ENCODE assay signal across 12 cellular contexts in the genomic region with DNA sequence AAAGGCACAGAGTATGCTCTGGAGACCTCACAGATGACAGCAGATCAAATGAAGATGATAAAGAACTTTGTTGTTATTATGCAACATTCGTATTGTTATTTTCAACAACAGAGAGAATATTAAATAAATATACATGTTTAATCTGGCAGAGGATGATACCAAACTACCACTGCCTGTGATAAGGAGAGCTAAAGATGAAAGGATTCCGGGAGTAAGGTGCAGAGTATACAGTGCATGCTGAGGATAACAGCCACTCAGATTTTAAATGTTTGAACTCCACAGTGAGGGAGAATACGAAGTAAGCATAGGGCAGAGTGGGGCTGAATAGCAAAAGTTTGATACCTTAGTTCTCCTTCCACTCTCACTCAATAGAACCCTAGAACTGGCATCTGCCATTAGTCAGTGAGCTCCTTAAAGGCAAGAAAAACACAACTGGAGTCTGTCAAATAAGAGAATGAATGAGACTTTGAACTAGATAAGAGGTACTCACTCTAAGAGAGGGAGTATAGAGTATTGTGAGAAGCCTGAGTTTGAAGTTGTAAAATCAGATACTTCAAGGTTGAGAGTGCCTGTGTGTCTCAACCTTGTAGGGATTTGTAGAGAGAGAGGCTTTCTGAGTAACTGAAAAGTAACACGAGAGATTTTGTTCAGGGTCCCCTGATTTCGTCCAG.
DNase-seq lines count a peak whose midpoint lies in the region; ATAC-seq and TF ChIP-seq lines count a peak whose summit lies in the region.
"Had no signal": no experiment of that assay in that cellular context is flagged by ENCODE, and none has a peak within 500 bp of the region (broad histone marks: within the 10 kb centered on the region; RNA-seq: fewer than 3 reads in every experiment).

No MANE protein-coding gene starts in this region.

- no peaks in the 10 kb centered on the region for H3K27me3 ChIP-seq in RWPE2 (ENCODE audit: insufficient read depth, poor library complexity, severe bottlenecking)
- no peaks in the 10 kb centered on the region for H3K27me3 ChIP-seq in muscle layer of colon (ENCODE audit: control insufficient read depth in 1 of 2, insufficient read depth in 2 of 2, low read length in 2 of 2)
- no peaks in the 10 kb centered on the region for H3K27me3 ChIP-seq in transverse colon
- H3K27me3 ChIP-seq in endodermal cell (ENCODE audit: control insufficient read depth, insufficient read depth, low read length, poor library complexity, severe bottlenecking), result no peaks in the 10 kb centered on the region

- H3K9me3 ChIP-seq in RWPE2 (ENCODE audit: severe bottlenecking) (no peaks in the 10 kb centered on the region), muscle layer of colon (ENCODE audit: low read length) (no peaks in the 10 kb centered on the region), transverse colon (no peaks in the 10 kb centered on the region), endodermal cell (ENCODE audit: control insufficient read depth, low read length) (no peaks in the 10 kb centered on the region)

- H3K27me3 Mint-ChIP-seq in endodermal cell (ENCODE audit: insufficient read depth), result no peaks in the 10 kb centered on the region

- no peak for TF ChIP-seq CTCF in RWPE2 (IDR thresholded peaks at IDR 0.05; ENCODE audit: poor library complexity, severe bottlenecking)
- TF ChIP-seq CTCF in coronary artery (IDR thresholded peaks at IDR 0.05), result no peak
- no peak for TF ChIP-seq CTCF in transverse colon (IDR thresholded peaks at IDR 0.05)
- no peak for TF ChIP-seq CTCF in endodermal cell (conservative IDR thresholded peaks at IDR 0.05)

- TF ChIP-seq EP300 in transverse colon (IDR thresholded peaks at IDR 0.05; ENCODE audit: low read depth), result no peak

- H3K4me1 Mint-ChIP-seq in endodermal cell, result peaks cover 37% of the 10 kb centered on the region

- H3K9ac ChIP-seq in muscle layer of colon (ENCODE audit: low read length) (no peak overlapping the region), endodermal cell (ENCODE audit: extremely low read depth, low read length, poor library complexity, severe bottlenecking) (no peak overlapping the region)

- no peaks in the 10 kb centered on the region for H3K36me3 Mint-ChIP-seq in endodermal cell (ENCODE audit: low read depth)

- in situ Hi-C loops in transverse colon (cut with MboI; ENCODE audit: low pct_ligation_motif_present in 1 of 4, low pct_unique_long_range_greater_than_20kb in 1 of 4, low sequenced_read_pairs in 3 of 4), result loop anchor here in 1 of 4 donors (25.0 kb wide), 1 partner anchor 330 kb away; no protein-coding TSS in a partner anchor

- ATAC-seq in RWPE2 (ENCODE audit: low read depth) (no peak), HG03521 (IDR thresholded peaks at IDR 0.05; ENCODE audit: unreplicated experiment) (no peak)

- H3K4me3 ChIP-seq in RWPE2 (ENCODE audit: severe bottlenecking) (no peak overlapping the region), coronary artery (no peak overlapping the region), muscle layer of colon (ENCODE audit: low read depth in 1 of 2, low read length in 2 of 2) (no peak overlapping the region), transverse colon (no peak overlapping the region), endodermal cell (ENCODE audit: low read length) (no peak overlapping the region)

- TF ChIP-seq POLR2A in transverse colon (IDR thresholded peaks at IDR 0.05), result no peak

- peaks cover 24% of the 10 kb centered on the region for H3K36me3 ChIP-seq in RWPE2 (ENCODE audit: low read depth)
- H3K36me3 ChIP-seq in muscle layer of colon (ENCODE audit: insufficient read depth, low read length), result no peaks in the 10 kb centered on the region
- H3K36me3 ChIP-seq in transverse colon, result no peaks in the 10 kb centered on the region
- no peaks in the 10 kb centered on the region for H3K36me3 ChIP-seq in endodermal cell (ENCODE audit: control insufficient read depth, insufficient read depth, low read length)

- H3K27ac ChIP-seq in RWPE2 (ENCODE audit: poor library complexity, severe bottlenecking) (peak overlapping the region; percentile 66), coronary artery (peak overlapping the region; percentile 44 to 88), muscle layer of colon (ENCODE audit: low read depth, low read length) (peak overlapping the region; percentile 90), transverse colon (peak overlapping the region; percentile 71 to 84 (median 79)), endodermal cell (ENCODE audit: low read depth, low read length) (no peak overlapping the region)

- no peak overlapping the region for H3K4me3 Mint-ChIP-seq in endodermal cell

- no peak for DNase-seq in RWPE2 (ENCODE audit: low spot score)
- DNase-seq in coronary artery (ENCODE audit: low spot score), result no peak
- no peak for DNase-seq in transverse colon
- DNase-seq in endodermal cell, result no peak
- no peak for DNase-seq in stimulated activated CD4-positive, alpha-beta T cell treated with anti-CD3 and anti-CD28 coated beads, Interleukin-2, amount 100 ng/mL, for 24 hours
- DNase-seq: activated T-cell treated with anti-CD3 and anti-CD28 coated beads for 4 hours; Calu3; central memory CD4-positive, alpha-beta T cell; NCI-H2081; retina had no signal

- H3K9me3 Mint-ChIP-seq in endodermal cell, result no peaks in the 10 kb centered on the region

- intact Hi-C loops in transverse colon (cut with DNase I; ENCODE audit: low total_unique reads), result loop anchor here (10.0 kb wide), 2 partner anchors 92 to 338 kb away; no protein-coding TSS in a partner anchor

- no peak overlapping the region for H3K27ac Mint-ChIP-seq in endodermal cell

- H3K4me1 ChIP-seq in RWPE2 (ENCODE audit: insufficient read depth, poor library complexity, severe bottlenecking), result peaks cover 22% of the 10 kb centered on the region
- H3K4me1 ChIP-seq in muscle layer of colon (ENCODE audit: insufficient read depth, low read length), result peaks cover 60% of the 10 kb centered on the region
- peaks cover 11 to 41% (median 20%) of the 10 kb centered on the region in 4 donors for H3K4me1 ChIP-seq in transverse colon
- H3K4me1 ChIP-seq in endodermal cell (ENCODE audit: control insufficient read depth, insufficient read depth, low read length), result peaks cover 19% of the 10 kb centered on the region

- 44 to 56% methylated on average over 3 to 5 of the region's 5 CpGs for WGBS in transverse colon (ENCODE audit: low coverage in 1 of 2), 2 donors
- WGBS in endodermal cell (ENCODE audit: insufficient coverage in 1 of 2, insufficient read length in 1 of 2), 2 experiments, result 95 to 100% methylated on average over 1 to 4 of the region's 5 CpGs
